ENCODE assay signal across 22 cellular contexts in genomic region chr10:13449296-13449695, GRCh38.
"Had no signal": no experiment of that assay in that cellular context is flagged by ENCODE, and none has a peak within 500 bp of the region (broad histone marks: within the 10 kb centered on the region; RNA-seq: fewer than 3 reads in every experiment).

No MANE protein-coding gene starts in this region.

- H3K4me1 ChIP-seq: adrenal gland, body of pancreas, colonic mucosa, gastrocnemius medialis had no signal

- H3K4me3 ChIP-seq: adrenal gland, body of pancreas, colonic mucosa, gastrocnemius medialis, ovary, thoracic aorta, upper lobe of left lung had no signal

- H3K27me3 ChIP-seq: adrenal gland, body of pancreas, colonic mucosa, gastrocnemius medialis, ovary, upper lobe of left lung had no signal

- ATAC-seq: activated CD4-positive, alpha-beta T cell treated with anti-CD3 and anti-CD28 coated beads for 36 hours; activated naive CD4-positive, alpha-beta T cell treated with anti-CD3 and anti-CD28 coated beads, Interleukin-2, amount 50 U/mL, for 72 hours; gastrocnemius medialis; left ventricle myocardium superior; sciatic nerve; stimulated activated memory B cell treated with anti-CD40 and anti-IgM and Interleukin-4, amounts not matched to agents 10 μg/mL and 1 μg/mL and 100 μg/mL, for 72 hours; T-helper 17 cell had no signal

- H3K36me3 ChIP-seq: colonic mucosa, ovary, WERI-Rb-1 had no signal

- H3K27ac ChIP-seq: adrenal gland, colonic mucosa, gastrocnemius medialis, ovary, thoracic aorta, upper lobe of left lung, WERI-Rb-1 had no signal

- DNase-seq: activated CD4-positive, alpha-beta T cell treated with anti-CD3 and anti-CD28 coated beads for 36 hours; activated CD4-positive, alpha-beta T cell treated with anti-CD3 and anti-CD28 coated beads, Interleukin-2, amount 50 U/mL, for 48 hours; activated gamma-delta T cell treated with Interleukin-2 at 50 U/mL for 16 hours; activated T-cell treated with anti-CD3 and anti-CD28 coated beads for 4 hours; adrenal gland; body of pancreas; colonic mucosa; endodermal cell; erythroblast; gastrocnemius medialis; head of caudate nucleus; left ventricle myocardium superior; naive B cell; ovary; stimulated activated CD4-positive, alpha-beta T cell treated with anti-CD3 and anti-CD28 coated beads, Interleukin-4, amount 100 ng/mL, for 4 hours; T-helper 17 cell; upper lobe of left lung; WERI-Rb-1 had no signal

- H3K9me3 ChIP-seq: adrenal gland, body of pancreas, colonic mucosa, gastrocnemius medialis, ovary, thoracic aorta, upper lobe of left lung had no signal
